ENCODE assay signal across 8 cellular contexts in the genomic region with DNA sequence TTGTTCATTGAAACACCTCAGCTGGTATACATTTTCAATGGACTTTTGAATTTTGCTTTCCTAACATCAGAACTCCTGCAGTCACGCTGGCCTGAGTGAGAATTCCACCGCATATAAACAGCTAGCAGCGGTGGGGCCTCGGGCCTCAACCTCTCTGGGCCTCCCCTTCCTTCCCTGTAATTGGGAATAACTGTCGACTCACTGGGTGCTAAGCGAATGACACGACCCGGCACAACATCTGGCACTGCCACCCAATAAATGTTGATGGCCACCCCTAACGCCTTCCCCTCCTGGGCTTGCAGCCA. TPM values are rescaled to one million over a fixed set of nuclear protein-coding genes. Genes with fewer than 3 reads are reported as not detected.
DNase-seq lines count a peak whose midpoint lies in the region; ATAC-seq, FAIRE-seq and TF ChIP-seq lines count a peak whose summit lies in the region.

No MANE protein-coding gene starts in this region.

- H3K27me3 ChIP-seq in DND-41 (ENCODE audit: insufficient read depth, low read length, poor library complexity), result no peaks in the 10 kb centered on the region
- H3K27me3 ChIP-seq in esophagus muscularis mucosa, result no peaks in the 10 kb centered on the region
- H3K27me3 ChIP-seq in osteoblast (ENCODE audit: insufficient read depth, low read length), result no peaks in the 10 kb centered on the region

- FAIRE-seq in RCC 7860 (lab: Jason Lieb, UNC), result no peak

- intact Hi-C loops in esophagus muscularis mucosa (cut with DNase I), result no loop called here

- TF ChIP-seq EP300 in esophagus muscularis mucosa (IDR thresholded peaks at IDR 0.05), result no peak

- peaks cover 23% of the 10 kb centered on the region for H3K36me3 ChIP-seq in DND-41 (ENCODE audit: insufficient read depth, low read length)
- H3K36me3 ChIP-seq in esophagus muscularis mucosa, result peaks cover 22 to 35% (median 33%) of the 10 kb centered on the region in 4 donors
- H3K36me3 ChIP-seq in osteoblast (ENCODE audit: insufficient read depth, low read length), result peaks cover 22% of the 10 kb centered on the region

- no peak; the same call in 2 of the 3 replicates for ATAC-seq in DND-41 (ENCODE audit: insufficient read depth, low read depth)
- no peak for ATAC-seq in HG03432 (IDR thresholded peaks at IDR 0.05; ENCODE audit: unreplicated experiment)

- no peaks in the 10 kb centered on the region for H3K9me3 ChIP-seq in DND-41 (ENCODE audit: insufficient read depth, low read length, severe bottlenecking)
- no peaks in the 10 kb centered on the region for H3K9me3 ChIP-seq in esophagus muscularis mucosa
- H3K9me3 ChIP-seq in osteoblast (ENCODE audit: low read depth, low read length), result no peaks in the 10 kb centered on the region

- WGBS in esophagus muscularis mucosa, result 0% methylated on average over 4 of the region's 9 CpGs

- H4K20me1 ChIP-seq in DND-41 (ENCODE audit: insufficient read depth, low read length) (no peaks in the 10 kb centered on the region), osteoblast (ENCODE audit: insufficient read depth, low read length) (no peaks in the 10 kb centered on the region)

- no peak for TF ChIP-seq CTCF in DND-41 (IDR thresholded peaks at IDR 0.05; ENCODE audit: borderline replicate concordance, extremely low read depth, low read length, poor library complexity, severe bottlenecking)
- no peak for TF ChIP-seq CTCF in esophagus muscularis mucosa (IDR thresholded peaks at IDR 0.05)
- no peak for TF ChIP-seq CTCF in osteoblast (IDR thresholded peaks at IDR 0.05; ENCODE audit: extremely low read depth, low read depth, low read length)

- H3K4me1 ChIP-seq in DND-41 (ENCODE audit: insufficient read depth, low read length) (peaks cover 16% of the 10 kb centered on the region), esophagus muscularis mucosa (peaks cover 6 to 19% (median 13%) of the 10 kb centered on the region in 4 donors), osteoblast (ENCODE audit: insufficient read depth, low read length) (peaks cover 9% of the 10 kb centered on the region)

- H3K27ac ChIP-seq in DND-41 (ENCODE audit: low read length) (peak overlapping the region; percentile 75), esophagus muscularis mucosa (replicated peaks in 1 of 4) (peak overlapping the region; percentile 93 to 94 (median 94)), osteoblast (ENCODE audit: low read depth, low read length) (peak overlapping the region; percentile 89)

- H3K4me2 ChIP-seq in DND-41 (ENCODE audit: insufficient read depth, low read length) (peak overlapping the region; percentile 71), osteoblast (ENCODE audit: insufficient read depth, low read length) (peak overlapping the region; percentile 99)

- peak overlapping the region; percentile 100 for H2AFZ ChIP-seq in DND-41 (ENCODE audit: low read depth, low read length)
- H2AFZ ChIP-seq in osteoblast (ENCODE audit: low read length), result peak overlapping the region; percentile 96

- peak overlapping the region; percentile 74 for H3K9ac ChIP-seq in DND-41 (ENCODE audit: low read depth, low read length)

- peak overlapping the region; percentile 50 to 97; a peak in 3 of 4 replicates for H3K4me3 ChIP-seq in DND-41 (ENCODE audit: low read depth in 1 of 2, low read length in 2 of 2)
- H3K4me3 ChIP-seq in esophagus muscularis mucosa, result peak overlapping the region; percentile 76 to 96 (median 90)
- peak overlapping the region; percentile 96 for H3K4me3 ChIP-seq in osteoblast (ENCODE audit: insufficient read depth, low read length)

- no peak for TF ChIP-seq POLR2A in esophagus muscularis mucosa (IDR thresholded peaks at IDR 0.05; ENCODE audit: low read depth)

- DNase-seq in DND-41, result no peak
- peak; percentile 21 for DNase-seq in RCC 7860 (ENCODE audit: low spot score)
- no peak for DNase-seq in esophagus muscularis mucosa (ENCODE audit: extremely low spot score)
- peak; percentile 72 for DNase-seq in osteoblast (ENCODE audit: insufficient read length, low spot score, missing footprints)
- DNase-seq in NCI-H2107 treated with DMSO at 0.1 percent for 48 hours (lab: John Stamatoyannopoulos, UW; ENCODE audit: unreplicated experiment), result no peak
- no peak for DNase-seq in NCI-H526 treated with DMSO at 0.1 percent for 48 hours (lab: John Stamatoyannopoulos, UW)
- DNase-seq in iPS-NIHi11 (ENCODE audit: low spot score), result no peak

- H3K79me2 ChIP-seq in DND-41 (ENCODE audit: insufficient read depth, low read length) (peaks cover 17% of the 10 kb centered on the region), osteoblast (ENCODE audit: insufficient read depth, low read length) (peaks cover 32% of the 10 kb centered on the region)

RNA-seq across cellular contexts. Expression of a gene that starts 0.7 kb away (rescaled TPM):
- total RNA-seq in esophagus muscularis mucosa, result 10 to 100 TPM; 48.6 to 66.2 (median 53.6) TPM
- total RNA-seq in osteoblast, result 42.7 and 46.0 TPM in 2 replicates

RNA-seq across cellular contexts. Expression of a gene that starts 19.5 kb away (rescaled TPM):
- 10 to 100 TPM; 60.3 to 80.7 (median 76.7) TPM for total RNA-seq in esophagus muscularis mucosa
- 30.1 and 30.4 TPM in 2 replicates for total RNA-seq in osteoblast

Comparison
In these comparisons a context has a peak if more than half of its experiments do, and no peak if none do; other contexts are left out.
1. DNase-seq: peak in RCC 7860 (single experiment) and osteoblast (single experiment); none in DND-41 (single experiment), esophagus muscularis mucosa (single experiment), NCI-H2107 treated with DMSO at 0.1 percent for 48 hours (single experiment), NCI-H526 treated with DMSO at 0.1 percent for 48 hours (single experiment) and iPS-NIHi11 (single experiment).
2. Peak in every context shown above with its lines, with median percentiles within 50 percentile points of each other: H3K27ac ChIP-seq and H3K4me3 ChIP-seq.